25 cellular contexts compared by ENCODE assay signal in genomic region chr13:79171131-79172061, GRCh38.
DNase-seq lines count a peak whose midpoint lies in the region.
"Had no signal": no experiment of that assay in that cellular context is flagged by ENCODE, and none has a peak within 500 bp of the region (broad histone marks: within the 10 kb centered on the region; RNA-seq: fewer than 3 reads in every experiment).

No MANE protein-coding gene starts in this region.

- DNase-seq in ELF-1 (ENCODE audit: low read depth, low spot score) (peak; percentile 9), NCI-H146 treated with DMSO at 0.1 percent for 48 hours (lab: John Stamatoyannopoulos, UW; ENCODE audit: unreplicated experiment) (peak; percentile 91), SK-N-DZ (ENCODE audit: low spot score) (peak; percentile 41), iPS-NIHi7 (ENCODE audit: extremely low spot score) (peak; percentile 28), NCI-H2107 treated with DMSO at 0.1 percent for 48 hours (lab: John Stamatoyannopoulos, UW; ENCODE audit: unreplicated experiment) (no peak), occipital lobe (lab: John Stamatoyannopoulos, UW) (no peak), HuH-7 (ENCODE audit: low spot score) (no peak), NCI-H2171 treated with DMSO at 0.1 percent for 48 hours (lab: John Stamatoyannopoulos, UW) (no peak)
- DNase-seq: activated CD4-positive, alpha-beta T cell treated with anti-CD3 and anti-CD28 coated beads for 4 hours; activated naive CD4-positive, alpha-beta T cell treated with anti-CD3 and anti-CD28 coated beads, Interleukin-2, amount 50 U/mL, for 16 hours; activated T-cell treated with anti-CD3 and anti-CD28 coated beads for 4 hours; body of pancreas; DMS53; foreskin melanocyte; heart right ventricle; left cardiac atrium; mucosa of descending colon; NCI-H1092 treated with DMSO at 0.1 percent for 48 hours; NCI-H2171; NCI-H526 treated with DMSO at 0.1 percent for 48 hours; ovary; small intestine; stimulated activated naive CD4-positive, alpha-beta T cell; T-helper 17 cell; upper lobe of right lung had no signal

Comparison
In these comparisons a context has a peak if more than half of its experiments do, and no peak if none do; other contexts are left out.
1. DNase-seq: peak in ELF-1 (single experiment), NCI-H146 treated with DMSO at 0.1 percent for 48 hours (single experiment), SK-N-DZ (single experiment) and iPS-NIHi7 (single experiment); none in NCI-H2107 treated with DMSO at 0.1 percent for 48 hours (single experiment), occipital lobe (single experiment), HuH-7 (single experiment) and NCI-H2171 treated with DMSO at 0.1 percent for 48 hours (single experiment).